In the genomic region with DNA sequence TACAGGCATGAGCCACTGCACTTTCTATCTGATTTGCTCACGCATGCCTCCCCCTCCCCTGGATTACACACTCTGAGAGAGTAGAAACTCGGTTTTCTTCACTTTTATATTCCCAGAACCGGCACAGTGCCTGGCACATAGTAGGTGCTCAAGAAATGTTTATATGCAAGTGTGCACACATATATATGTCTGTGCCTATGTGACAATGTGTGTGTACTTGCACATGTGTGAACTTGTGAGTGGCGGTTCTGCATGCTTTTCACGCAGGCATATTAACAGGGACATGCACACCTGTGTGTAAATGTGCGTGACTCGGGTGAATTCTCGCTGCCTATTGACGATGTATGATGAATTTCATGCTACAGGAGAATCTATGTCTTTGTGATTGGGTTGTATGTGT, we compare ENCODE assay signal across 18 cellular contexts. TPM values are rescaled to one million over a fixed set of nuclear protein-coding genes. Genes with fewer than 3 reads are reported as not detected.
DNase-seq lines count a peak whose midpoint lies in the region; FAIRE-seq and TF ChIP-seq lines count a peak whose summit lies in the region.
"Had no signal": no experiment of that assay in that cellular context is flagged by ENCODE, and none has a peak within 500 bp of the region (broad histone marks: within the 10 kb centered on the region; RNA-seq: fewer than 3 reads in every experiment).

No MANE protein-coding gene starts in this region.

- peaks cover 15% of the 10 kb centered on the region for H3K36me3 Mint-ChIP-seq in T-helper 1 cell treated with Interleukin-12 subunit alpha and Interleukin-12 subunit beta and Interleukin-4 antibody, amounts not matched to agents 30 μg/mL and 1 μg/mL, for 36 hours (ENCODE audit: low read depth)
- peaks cover 2% of the 10 kb centered on the region for H3K36me3 Mint-ChIP-seq in activated naive CD4-positive, alpha-beta T cell treated with anti-CD3 and anti-CD28 coated beads, Interleukin-2, amount 50 U/mL, for 24 hours
- H3K36me3 Mint-ChIP-seq in neural progenitor cell: peaks cover 1% of the 10 kb centered on the region

- H3K4me2 ChIP-seq in neural progenitor cell: no peak overlapping the region

- no peak for FAIRE-seq in RCC 7860 (lab: Jason Lieb, UNC)
- FAIRE-seq: H1 had no signal

- DNase-seq in T-helper 1 cell (no peak), neural progenitor cell (ENCODE audit: low spot score) (no peak), NCI-H82 (lab: John Stamatoyannopoulos, UW) (no peak), RCC 7860 (ENCODE audit: low spot score) (no peak)
- DNase-seq in activated naive CD4-positive, alpha-beta T cell (lab: John Stamatoyannopoulos, UW): no peak
- DNase-seq in activated CD8-positive, alpha-beta memory T cell treated with anti-CD3 and anti-CD28 coated beads, Interleukin-2, amount 50 U/mL, for 48 hours: peak; percentile 29
- DNase-seq: DMS79, KG1, NCI-H1694 treated with DMSO at 0.1 percent for 48 hours, NCI-H2107, NCI-H510A, NCI-H748 treated with DMSO at 0.1 percent for 48 hours, OCI-M1 had no signal

- TF ChIP-seq CTCF in neural progenitor cell (IDR thresholded peaks at IDR 0.05): no peak

- no peaks in the 10 kb centered on the region for H3K27me3 ChIP-seq in neural progenitor cell

- no peaks in the 10 kb centered on the region for H3K9me3 ChIP-seq in neural progenitor cell (ENCODE audit: low read depth)

- H3K27ac ChIP-seq in neural progenitor cell: no peak overlapping the region
- H3K27ac ChIP-seq: 22Rv1 had no signal

- H3K27ac Mint-ChIP-seq in T-helper 1 cell treated with Interleukin-12 subunit alpha and Interleukin-12 subunit beta and Interleukin-4 antibody, amounts not matched to agents 30 μg/mL and 1 μg/mL, for 36 hours: peak overlapping the region; percentile 13
- H3K27ac Mint-ChIP-seq in activated naive CD4-positive, alpha-beta T cell treated with anti-CD3 and anti-CD28 coated beads, Interleukin-2, amount 50 U/mL, for 24 hours: peak overlapping the region; percentile 26
- no peak overlapping the region for H3K27ac Mint-ChIP-seq in neural progenitor cell

- H3K27me3 Mint-ChIP-seq in T-helper 1 cell treated with Interleukin-12 subunit alpha and Interleukin-12 subunit beta and Interleukin-4 antibody, amounts not matched to agents 30 μg/mL and 1 μg/mL, for 36 hours (ENCODE audit: low read depth): no peaks in the 10 kb centered on the region
- no peaks in the 10 kb centered on the region for H3K27me3 Mint-ChIP-seq in activated naive CD4-positive, alpha-beta T cell treated with anti-CD3 and anti-CD28 coated beads, Interleukin-2, amount 50 U/mL, for 24 hours
- H3K27me3 Mint-ChIP-seq in neural progenitor cell (ENCODE audit: insufficient read depth, low read depth): peaks cover 4% of the 10 kb centered on the region

- peaks cover 15% of the 10 kb centered on the region for H3K9me3 Mint-ChIP-seq in T-helper 1 cell treated with Interleukin-12 subunit alpha and Interleukin-12 subunit beta and Interleukin-4 antibody, amounts not matched to agents 30 μg/mL and 1 μg/mL, for 36 hours
- peaks cover 5% of the 10 kb centered on the region for H3K9me3 Mint-ChIP-seq in activated naive CD4-positive, alpha-beta T cell treated with anti-CD3 and anti-CD28 coated beads, Interleukin-2, amount 50 U/mL, for 24 hours
- peaks cover 11% of the 10 kb centered on the region for H3K9me3 Mint-ChIP-seq in neural progenitor cell

- H3K9ac ChIP-seq in neural progenitor cell: no peak overlapping the region

- no peak overlapping the region for H3K4me3 Mint-ChIP-seq in T-helper 1 cell treated with Interleukin-12 subunit alpha and Interleukin-12 subunit beta and Interleukin-4 antibody, amounts not matched to agents 30 μg/mL and 1 μg/mL, for 36 hours
- no peak overlapping the region for H3K4me3 Mint-ChIP-seq in activated naive CD4-positive, alpha-beta T cell treated with anti-CD3 and anti-CD28 coated beads, Interleukin-2, amount 50 U/mL, for 24 hours
- H3K4me3 Mint-ChIP-seq in neural progenitor cell: peak overlapping the region; percentile 0
- H3K4me3 Mint-ChIP-seq: CD14-positive monocyte had no signal

- no peaks in the 10 kb centered on the region for H3K79me2 ChIP-seq in neural progenitor cell (ENCODE audit: low read depth)

- no peaks in the 10 kb centered on the region for H3K36me3 ChIP-seq in neural progenitor cell

- H4K20me1 ChIP-seq in neural progenitor cell (ENCODE audit: low read depth): no peaks in the 10 kb centered on the region

- H3K4me3 ChIP-seq in neural progenitor cell: no peak overlapping the region

- no peaks in the 10 kb centered on the region for H3F3A ChIP-seq in neural progenitor cell (ENCODE audit: low read depth)

- peaks cover 50% of the 10 kb centered on the region for H3K4me1 Mint-ChIP-seq in T-helper 1 cell treated with Interleukin-12 subunit alpha and Interleukin-12 subunit beta and Interleukin-4 antibody, amounts not matched to agents 30 μg/mL and 1 μg/mL, for 36 hours (ENCODE audit: low read depth)
- H3K4me1 Mint-ChIP-seq in activated naive CD4-positive, alpha-beta T cell treated with anti-CD3 and anti-CD28 coated beads, Interleukin-2, amount 50 U/mL, for 24 hours: peaks cover 47% of the 10 kb centered on the region
- H3K4me1 Mint-ChIP-seq in neural progenitor cell: peaks cover 4% of the 10 kb centered on the region

- no peaks in the 10 kb centered on the region for H3K4me1 ChIP-seq in neural progenitor cell

- no peak overlapping the region for H2AFZ ChIP-seq in neural progenitor cell (replicated peaks)

RNA-seq across cellular contexts. Expression of gene IL21R, which starts 22.1 kb away (rescaled TPM):
- total RNA-seq in neural progenitor cell (ENCODE audit: low replicate concordance): 0.53 TPM in 1 of 2 replicates, not detected in the other
